In genomic region chr3:136114421-136114820, GRCh38 we compare ENCODE assay signal across 16 cellular contexts.
"Had no signal": no experiment of that assay in that cellular context is flagged by ENCODE, and none has a peak within 500 bp of the region (broad histone marks: within the 10 kb centered on the region; RNA-seq: fewer than 3 reads in every experiment).

No MANE protein-coding gene starts in this region.

- H3K36me3 ChIP-seq: WERI-Rb-1 had no signal

- DNase-seq: activated CD4-positive, alpha-beta T cell treated with anti-CD3 and anti-CD28 coated beads for 48 hours; activated CD8-positive, alpha-beta T cell treated with anti-CD3 and anti-CD28 coated beads, Interleukin-2, amount 10 ng/mL, durations not matched to agents 7 days and 5 days; activated naive CD4-positive, alpha-beta T cell; body of pancreas; effector memory CD8-positive, alpha-beta T cell; hippocampal formation; naive thymus-derived CD4-positive, alpha-beta T cell; small intestine; T-cell; T1000; WERI-Rb-1 had no signal

- H3K27ac Mint-ChIP-seq: activated CD8-positive, alpha-beta T cell treated with anti-CD3 and anti-CD28 coated beads, Interleukin-2, amount 10 ng/mL, durations not matched to agents 7 days and 5 days; activated T-helper 1 cell treated with anti-CD3 and anti-CD28 coated beads, Interleukin-12 subunit alpha, Interleukin-12 subunit beta, Interleukin-2, Interleukin-4 antibody, amounts not matched to agents 30 ng/mL and 10 ng/mL and 1 ng/mL, durations not matched to agents 14 hours and 24 hours and 36 hours; dendritic cell treated with granulocyte-macrophage colony-stimulating factor and Interleukin-4, amounts not matched to agents 40 ng/mL and 50 ng/mL, for 4 days; effector memory CD8-positive, alpha-beta T cell; naive thymus-derived CD4-positive, alpha-beta T cell; stimulated activated effector memory CD8-positive, alpha-beta T cell treated with anti-CD3 and anti-CD28 coated beads, Interleukin-12 subunit alpha, Interleukin-12 subunit beta, amount 100 ng/mL, for 72 hours; T-cell had no signal

- H3K4me3 Mint-ChIP-seq: activated CD8-positive, alpha-beta T cell treated with anti-CD3 and anti-CD28 coated beads, Interleukin-2, amount 10 ng/mL, durations not matched to agents 7 days and 5 days; activated T-helper 1 cell treated with anti-CD3 and anti-CD28 coated beads, Interleukin-12 subunit alpha, Interleukin-12 subunit beta, Interleukin-2, Interleukin-4 antibody, amounts not matched to agents 30 ng/mL and 10 ng/mL and 1 ng/mL, durations not matched to agents 14 hours and 24 hours and 36 hours; dendritic cell treated with granulocyte-macrophage colony-stimulating factor and Interleukin-4, amounts not matched to agents 40 ng/mL and 50 ng/mL, for 4 days; effector memory CD8-positive, alpha-beta T cell; naive thymus-derived CD4-positive, alpha-beta T cell; stimulated activated effector memory CD8-positive, alpha-beta T cell treated with anti-CD3 and anti-CD28 coated beads, Interleukin-12 subunit alpha, Interleukin-12 subunit beta, amount 100 ng/mL, for 72 hours; T-cell had no signal

- H3K36me3 Mint-ChIP-seq: stimulated activated effector memory CD8-positive, alpha-beta T cell treated with anti-CD3 and anti-CD28 coated beads, Interleukin-12 subunit alpha, Interleukin-12 subunit beta, amount 100 ng/mL, for 72 hours had no signal

- H3K27me3 ChIP-seq: body of pancreas, right atrium auricular region, tibial nerve had no signal

- H3K9me3 ChIP-seq: body of pancreas, right atrium auricular region had no signal

- H3K4me3 ChIP-seq: body of pancreas, right atrium auricular region, tibial nerve had no signal

- H3K27me3 Mint-ChIP-seq: dendritic cell treated with granulocyte-macrophage colony-stimulating factor and Interleukin-4, amounts not matched to agents 40 ng/mL and 50 ng/mL, for 4 days; T-cell had no signal

- H3K4me1 ChIP-seq: body of pancreas, right atrium auricular region had no signal

- ATAC-seq: activated CD8-positive, alpha-beta T cell treated with anti-CD3 and anti-CD28 coated beads, Interleukin-2, amount 10 ng/mL, durations not matched to agents 7 days and 5 days; body of pancreas; effector memory CD8-positive, alpha-beta T cell; naive thymus-derived CD4-positive, alpha-beta T cell; stimulated activated effector memory CD8-positive, alpha-beta T cell treated with anti-CD3 and anti-CD28 coated beads, Interleukin-12 subunit alpha, Interleukin-12 subunit beta, amount 100 ng/mL, for 72 hours; T-cell had no signal

- H3K27ac ChIP-seq: body of pancreas, right atrium auricular region, tibial nerve, WERI-Rb-1 had no signal
